In genomic region chr19:46981296-46981695, GRCh38 we compare ENCODE assay signal across 17 cellular contexts. TPM values are rescaled to one million over a fixed set of nuclear protein-coding genes. Genes with fewer than 3 reads are reported as not detected.
DNase-seq lines count a peak whose midpoint lies in the region; ATAC-seq and TF ChIP-seq lines count a peak whose summit lies in the region.
"Had no signal": no experiment of that assay in that cellular context is flagged by ENCODE, and none has a peak within 500 bp of the region (broad histone marks: within the 10 kb centered on the region; RNA-seq: fewer than 3 reads in every experiment).

No MANE protein-coding gene starts in this region.

- TF ChIP-seq POLR2A in adrenal gland (IDR thresholded peaks at IDR 0.05): no peak

- H3K4me3 Mint-ChIP-seq in activated T-cell treated with anti-CD3 and anti-CD28 coated beads, Interleukin-2, amount 50 U/mL, for 72 hours: no peak overlapping the region
- H3K4me3 Mint-ChIP-seq: activated B cell treated with CpG ODN at 0.5 μM for 24 hours, endodermal cell had no signal

- no peaks in the 10 kb centered on the region for H3K36me3 Mint-ChIP-seq in activated T-cell treated with anti-CD3 and anti-CD28 coated beads, Interleukin-2, amount 50 U/mL, for 72 hours (ENCODE audit: insufficient read depth in 2 of 2)

- H3K27ac ChIP-seq in adrenal gland (peak overlapping the region in 3 of 5 donors; percentile 33 to 66 (median 52)), thoracic aorta (peak overlapping the region; percentile 63 to 67)
- H3K27ac ChIP-seq: neutrophil had no signal

- no peak for DNase-seq in activated T-cell treated with anti-CD3 and anti-CD28 coated beads, Interleukin-2, amount 50 U/mL, for 72 hours
- DNase-seq in activated T-cell treated with anti-CD3 and anti-CD28 coated beads for 4 hours: no peak
- DNase-seq in adrenal gland: no peak
- DNase-seq in medulla oblongata (ENCODE audit: extremely low spot score): peak; percentile 64
- DNase-seq in thoracic aorta (ENCODE audit: low spot score): no peak
- DNase-seq in retina: no peak
- DNase-seq in glomerular visceral epithelial cell (ENCODE audit: extremely low spot score): no peak
- DNase-seq: activated B cell treated with CpG ODN at 0.5 μM for 24 hours, amniotic stem cell, DMS53, endodermal cell, heart left ventricle, left colon, NCI-H1436, NCI-H526 had no signal

- H3K36me3 ChIP-seq in adrenal gland (replicated peaks in 1 of 2) (no peaks in the 10 kb centered on the region), thoracic aorta (no peaks in the 10 kb centered on the region)
- H3K36me3 ChIP-seq: heart left ventricle, neutrophil had no signal

- H3K4me3 ChIP-seq in adrenal gland (no peak overlapping the region), thoracic aorta (peak overlapping the region; percentile 17)
- H3K4me3 ChIP-seq: heart left ventricle had no signal

- intact Hi-C loops in adrenal gland (cut with DNase I): no loop called here

- H3K27me3 Mint-ChIP-seq in activated T-cell treated with anti-CD3 and anti-CD28 coated beads, Interleukin-2, amount 50 U/mL, for 72 hours (ENCODE audit: low read depth): no peaks in the 10 kb centered on the region
- H3K27me3 Mint-ChIP-seq: activated B cell treated with CpG ODN at 0.5 μM for 24 hours had no signal

- H3K9me3 Mint-ChIP-seq in activated T-cell treated with anti-CD3 and anti-CD28 coated beads, Interleukin-2, amount 50 U/mL, for 72 hours: no peaks in the 10 kb centered on the region
- H3K9me3 Mint-ChIP-seq: activated B cell treated with CpG ODN at 0.5 μM for 24 hours, endodermal cell had no signal

- H3K27ac Mint-ChIP-seq in activated T-cell treated with anti-CD3 and anti-CD28 coated beads, Interleukin-2, amount 50 U/mL, for 72 hours: peak overlapping the region; percentile 46
- H3K27ac Mint-ChIP-seq: activated B cell treated with CpG ODN at 0.5 μM for 24 hours, endodermal cell had no signal

- H3K27me3 ChIP-seq in adrenal gland (no peaks in the 10 kb centered on the region), thoracic aorta (replicated peaks; ENCODE audit: insufficient read depth) (no peaks in the 10 kb centered on the region)
- H3K27me3 ChIP-seq: heart left ventricle, neutrophil had no signal

- H3K4me1 ChIP-seq in adrenal gland (replicated peaks in 1 of 2) (peaks cover 39 to 67% of the 10 kb centered on the region in 2 donors), thoracic aorta (ENCODE audit: control insufficient read depth in 1 of 2, low read depth in 2 of 2) (peaks cover 66 to 92% of the 10 kb centered on the region in 2 donors)

- no peak for TF ChIP-seq CTCF in adrenal gland (IDR thresholded peaks at IDR 0.05)
- TF ChIP-seq CTCF in thoracic aorta (IDR thresholded peaks at IDR 0.05): no peak

- no peaks in the 10 kb centered on the region for H3K9me3 ChIP-seq in adrenal gland (replicated peaks in 1 of 3)
- H3K9me3 ChIP-seq in thoracic aorta: no peaks in the 10 kb centered on the region
- H3K9me3 ChIP-seq: heart left ventricle, neutrophil had no signal

- ATAC-seq in activated T-cell treated with anti-CD3 and anti-CD28 coated beads, Interleukin-2, amount 50 U/mL, for 72 hours (replicated peaks in 1 of 2): no peak
- no peak for ATAC-seq in thoracic aorta (ENCODE audit: insufficient number of reproducible peaks, low FRiP score, low read depth)
- no peak for ATAC-seq in GM18870 (IDR thresholded peaks at IDR 0.05; ENCODE audit: unreplicated experiment)
- ATAC-seq: heart left ventricle, left colon had no signal

- 59 to 67% (median 65%) methylated on average over 5 of the region's 5 CpGs for WGBS in adrenal gland, 4 donors

- H3K4me1 Mint-ChIP-seq in activated T-cell treated with anti-CD3 and anti-CD28 coated beads, Interleukin-2, amount 50 U/mL, for 72 hours (ENCODE audit: low read depth): peaks cover 18% of the 10 kb centered on the region

RNA-seq across cellular contexts. Expression of gene NPAS1, which starts 38.3 kb away (rescaled TPM):
- 1 to 10 TPM in 1 of 2 donors, under 1 TPM in 1; 0.55 to 1.1 TPM for total RNA-seq in activated T-cell treated with anti-CD3 and anti-CD28 coated beads, Interleukin-2, amount 50 U/mL, for 72 hours
- total RNA-seq in adrenal gland: 1 to 10 TPM in 3 of 8 donors, under 1 TPM in 3, not detected in 2; 0.28 to 3.5 (median 0.78) TPM
- polyA plus RNA-seq in adrenal gland: 1 to 10 TPM in 1 of 3 donors, under 1 TPM in 1, not detected in 1; 0.84 to 3.1 TPM
- 1 to 10 TPM in 1 of 2 donors, under 1 TPM in 1; 0.68 to 1.3 TPM for total RNA-seq in thoracic aorta
